ENCODE assay signal across 18 cellular contexts in the genomic region with DNA sequence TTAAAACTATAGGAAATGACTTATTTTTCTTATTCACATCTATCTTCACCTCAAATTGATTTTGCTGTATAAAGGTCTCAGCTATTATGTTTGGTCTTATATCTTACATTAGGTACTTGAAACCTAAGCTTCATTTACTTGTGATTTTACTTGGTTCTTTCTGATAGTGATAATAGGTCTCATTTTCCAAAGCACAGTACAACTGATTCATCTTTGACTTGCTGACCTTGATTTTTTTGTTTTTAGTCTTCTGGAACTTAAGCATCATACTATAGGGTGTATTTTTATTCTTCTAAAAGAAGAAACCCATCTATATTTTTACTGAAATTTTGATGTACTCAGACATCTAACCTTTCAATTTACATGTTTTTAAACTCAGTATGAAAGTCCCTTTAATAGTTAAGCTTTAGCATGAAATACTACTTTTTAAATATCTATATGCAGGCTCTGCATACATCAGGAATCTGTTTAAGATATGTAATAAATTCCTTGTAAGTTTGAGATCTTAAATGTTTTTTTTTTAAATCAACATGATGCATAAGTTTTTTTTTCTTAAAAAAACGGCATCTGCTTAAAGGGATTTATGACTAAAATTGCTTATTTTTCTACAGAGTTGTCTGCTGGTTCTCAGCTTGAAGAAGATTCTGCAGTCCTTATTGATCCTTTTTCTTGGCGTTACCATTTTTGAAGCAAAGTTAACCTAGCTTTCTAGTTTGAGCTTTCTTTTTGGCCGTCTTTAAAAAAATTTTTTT. TPM values are rescaled to one million over a fixed set of nuclear protein-coding genes. Genes with fewer than 3 reads are reported as not detected.
DNase-seq lines count a peak whose midpoint lies in the region; ATAC-seq and TF ChIP-seq lines count a peak whose summit lies in the region.
"Had no signal": no experiment of that assay in that cellular context is flagged by ENCODE, and none has a peak within 500 bp of the region (broad histone marks: within the 10 kb centered on the region; RNA-seq: fewer than 3 reads in every experiment).

No MANE protein-coding gene starts in this region.

- intact Hi-C loops in CD8-positive, alpha-beta T cell (cut with DNase I, micrococcal nuclease): no loop called here
- intact Hi-C loops in mammary epithelial cell (cut with micrococcal nuclease): no loop called here

- H3K79me2 ChIP-seq in mammary epithelial cell (ENCODE audit: insufficient read depth, low read length): peaks cover 99% of the 10 kb centered on the region

- CTCF ChIA-PET in CD8-positive, alpha-beta T cell (lab: Charles Lee): interaction anchor here (0.7 to 1.4 kb wide), 2 partner anchors 12 to 170 kb away, joined by 4 read pairs; no protein-coding TSS in a partner anchor
- CTCF ChIA-PET in WTC11 (lab: Charles Lee) (no interaction called here), mammary epithelial cell (lab: Charles Lee; ENCODE audit: low non-redundant PET) (no interaction called here)

- peaks cover 94% of the 10 kb centered on the region for H3K4me1 ChIP-seq in CD8-positive, alpha-beta T cell (ENCODE audit: insufficient read depth, low read length)
- H3K4me1 ChIP-seq in mammary epithelial cell (ENCODE audit: insufficient read depth, low read length): peaks cover 17% of the 10 kb centered on the region

- peaks cover 47% of the 10 kb centered on the region for H4K20me1 ChIP-seq in mammary epithelial cell (ENCODE audit: insufficient read depth, low read length)

- H3K4me3 ChIP-seq in CD8-positive, alpha-beta T cell (ENCODE audit: low read depth, low read length): no peak overlapping the region
- H3K4me3 ChIP-seq in mammary epithelial cell (replicated peaks in 1 of 3; ENCODE audit: insufficient read depth in 1 of 3, low read depth in 2 of 3, low read length in 3 of 3): no peak overlapping the region
- H3K4me3 ChIP-seq: ascending aorta, thoracic aorta had no signal

- POLR2A ChIA-PET in CD8-positive, alpha-beta T cell (lab: Charles Lee): interaction anchor here (0.6 to 6.1 kb wide), 5 partner anchors 13 to 56 kb away, joined by 3 to 49 read pairs (median 4); a partner anchor contains a TSS
- POLR2A ChIA-PET in WTC11 (lab: Charles Lee): interaction anchor here (0.5 to 1.1 kb wide), 3 partner anchors 13 to 1140 kb away, joined by 3 read pairs; a partner anchor contains a TSS

- no peak overlapping the region for H3K9ac ChIP-seq in mammary epithelial cell (ENCODE audit: insufficient read depth, low read length)
- H3K9ac ChIP-seq: SK-N-SH had no signal

- H3K27ac Mint-ChIP-seq in T-helper 1 cell treated with Interleukin-12 subunit alpha and Interleukin-12 subunit beta and Interleukin-4 antibody, amounts not matched to agents 30 μg/mL and 1 μg/mL, for 36 hours: peak overlapping the region; percentile 43
- H3K27ac Mint-ChIP-seq in CD8-positive, alpha-beta T cell: peak overlapping the region; percentile 25
- peak overlapping the region; percentile 85; the same call in 1 of the 2 replicates for H3K27ac Mint-ChIP-seq in WTC11

- H3K27ac ChIP-seq in CD8-positive, alpha-beta T cell (ENCODE audit: low read depth, low read length): no peak overlapping the region
- no peak overlapping the region for H3K27ac ChIP-seq in mammary epithelial cell (ENCODE audit: insufficient read depth, low read depth, low read length)
- H3K27ac ChIP-seq: 22Rv1, ascending aorta, thoracic aorta, VCaP had no signal

- peaks cover 51% of the 10 kb centered on the region for H3K4me1 Mint-ChIP-seq in T-helper 1 cell treated with Interleukin-12 subunit alpha and Interleukin-12 subunit beta and Interleukin-4 antibody, amounts not matched to agents 30 μg/mL and 1 μg/mL, for 36 hours (ENCODE audit: low read depth)
- peaks cover 89% of the 10 kb centered on the region for H3K4me1 Mint-ChIP-seq in CD8-positive, alpha-beta T cell (ENCODE audit: low read depth)
- peaks cover 81% of the 10 kb centered on the region for H3K4me1 Mint-ChIP-seq in WTC11

- ATAC-seq in CD8-positive, alpha-beta T cell: no peak
- no peak for ATAC-seq in WTC11
- no peak for ATAC-seq in GM18861 (IDR thresholded peaks at IDR 0.05; ENCODE audit: unreplicated experiment)
- ATAC-seq: esophagus mucosa had no signal

- H3K9me3 Mint-ChIP-seq in T-helper 1 cell treated with Interleukin-12 subunit alpha and Interleukin-12 subunit beta and Interleukin-4 antibody, amounts not matched to agents 30 μg/mL and 1 μg/mL, for 36 hours: no peaks in the 10 kb centered on the region
- H3K9me3 Mint-ChIP-seq in CD8-positive, alpha-beta T cell: no peaks in the 10 kb centered on the region
- no peaks in the 10 kb centered on the region for H3K9me3 Mint-ChIP-seq in WTC11

- no peaks in the 10 kb centered on the region for H3K36me3 ChIP-seq in CD8-positive, alpha-beta T cell (ENCODE audit: insufficient read depth, low read length)
- H3K36me3 ChIP-seq in mammary epithelial cell (ENCODE audit: insufficient read depth, low read length): no peaks in the 10 kb centered on the region
- H3K36me3 ChIP-seq: ascending aorta, thoracic aorta had no signal

- H2AFZ ChIP-seq in mammary epithelial cell (ENCODE audit: low read depth, low read length): no peak overlapping the region

- no peak overlapping the region for H3K4me2 ChIP-seq in mammary epithelial cell (ENCODE audit: insufficient read depth, low read depth, low read length)

- H3K36me3 Mint-ChIP-seq in T-helper 1 cell treated with Interleukin-12 subunit alpha and Interleukin-12 subunit beta and Interleukin-4 antibody, amounts not matched to agents 30 μg/mL and 1 μg/mL, for 36 hours (ENCODE audit: low read depth): peaks cover 10% of the 10 kb centered on the region
- peaks cover 27% of the 10 kb centered on the region for H3K36me3 Mint-ChIP-seq in CD8-positive, alpha-beta T cell
- H3K36me3 Mint-ChIP-seq in WTC11: peaks cover 3% of the 10 kb centered on the region; the same call in 1 of the 2 replicates

- no peaks in the 10 kb centered on the region for H3K27me3 Mint-ChIP-seq in T-helper 1 cell treated with Interleukin-12 subunit alpha and Interleukin-12 subunit beta and Interleukin-4 antibody, amounts not matched to agents 30 μg/mL and 1 μg/mL, for 36 hours (ENCODE audit: low read depth)
- no peaks in the 10 kb centered on the region for H3K27me3 Mint-ChIP-seq in CD8-positive, alpha-beta T cell (ENCODE audit: low read depth)
- H3K27me3 Mint-ChIP-seq in WTC11 (ENCODE audit: low read depth): no peaks in the 10 kb centered on the region

- no peaks in the 10 kb centered on the region for H3K9me3 ChIP-seq in CD8-positive, alpha-beta T cell (ENCODE audit: low read length)
- H3K9me3 ChIP-seq in mammary epithelial cell (replicated peaks; ENCODE audit: insufficient read depth, low read length): no peaks in the 10 kb centered on the region
- H3K9me3 ChIP-seq: ascending aorta, SK-N-SH, thoracic aorta had no signal

- H3K27me3 ChIP-seq in CD8-positive, alpha-beta T cell (ENCODE audit: insufficient read depth, low read length): no peaks in the 10 kb centered on the region
- no peaks in the 10 kb centered on the region for H3K27me3 ChIP-seq in mammary epithelial cell (ENCODE audit: insufficient read depth, low read length)
- H3K27me3 ChIP-seq: ascending aorta had no signal

- DNase-seq in T-helper 1 cell: no peak
- no peak for DNase-seq in CD8-positive, alpha-beta T cell
- DNase-seq in WTC11 (ENCODE audit: low spot score): no peak
- DNase-seq in iris pigment epithelial cell (ENCODE audit: low read depth): peak; percentile 14
- DNase-seq in mammary epithelial cell: no peak
- DNase-seq in HT-29 (ENCODE audit: low spot score): no peak
- DNase-seq: glutamatergic neuron, mesendoderm, NCI-H187 treated with DMSO at 0.1 percent for 48 hours, NCI-H524, SK-N-SH had no signal

- dilution Hi-C loops in mammary epithelial cell (cut with HindIII; ENCODE audit: low sequenced_read_pairs): no loop called here

- WGBS in mammary epithelial cell (ENCODE audit: low coverage, missing lambda C conversion rate): 81% methylated on average over 3 of the region's 3 CpGs

- in situ Hi-C loops in mammary epithelial cell (cut with MboI; ENCODE audit: low sequenced_read_pairs in 2 of 2): no loop called here

- no peak for TF ChIP-seq CTCF in CD8-positive, alpha-beta T cell (IDR thresholded peaks at IDR 0.05)
- TF ChIP-seq CTCF in WTC11 (IDR thresholded peaks at IDR 0.05) (no peak), mammary epithelial cell (conservative IDR thresholded peaks at IDR 0.05 in 1 of 2, IDR thresholded peaks at IDR 0.05 in 1 of 2; ENCODE audit: extremely low read depth in 1 of 2, insufficient read depth in 1 of 2, low read depth in 1 of 2, low read length in 2 of 2) (no peak)

- no peak overlapping the region for H3K4me3 Mint-ChIP-seq in T-helper 1 cell treated with Interleukin-12 subunit alpha and Interleukin-12 subunit beta and Interleukin-4 antibody, amounts not matched to agents 30 μg/mL and 1 μg/mL, for 36 hours
- peak overlapping the region; percentile 20 for H3K4me3 Mint-ChIP-seq in CD8-positive, alpha-beta T cell
- no peak overlapping the region for H3K4me3 Mint-ChIP-seq in WTC11

- BruUV-seq in mammary epithelial cell (replicated peaks; lab: Mats Ljungman, UMichigan): no TSS peak

TF ChIP-seq in WTC11, 78 proteins besides CTCF, POLR2A, EP300 and RAD21 (continues in another document):
- TF ChIP-seq, protein P1, sequence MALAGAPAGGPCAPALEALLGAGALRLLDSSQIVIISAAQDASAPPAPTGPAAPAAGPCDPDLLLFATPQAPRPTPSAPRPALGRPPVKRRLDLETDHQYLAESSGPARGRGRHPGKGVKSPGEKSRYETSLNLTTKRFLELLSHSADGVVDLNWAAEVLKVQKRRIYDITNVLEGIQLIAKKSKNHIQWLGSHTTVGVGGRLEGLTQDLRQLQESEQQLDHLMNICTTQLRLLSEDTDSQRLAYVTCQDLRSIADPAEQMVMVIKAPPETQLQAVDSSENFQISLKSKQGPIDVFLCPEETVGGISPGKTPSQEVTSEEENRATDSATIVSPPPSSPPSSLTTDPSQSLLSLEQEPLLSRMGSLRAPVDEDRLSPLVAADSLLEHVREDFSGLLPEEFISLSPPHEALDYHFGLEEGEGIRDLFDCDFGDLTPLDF (CRISPR knock-in tag; IDR thresholded peaks at IDR 0.05): no peak
- TF ChIP-seq OVOL2 (CRISPR knock-in tag; IDR thresholded peaks at IDR 0.05; ENCODE audit: borderline replicate concordance) (no peak), RELA (CRISPR knock-in tag; IDR thresholded peaks at IDR 0.05; ENCODE audit: borderline replicate concordance) (no peak)
- TF ChIP-seq, protein P2, sequence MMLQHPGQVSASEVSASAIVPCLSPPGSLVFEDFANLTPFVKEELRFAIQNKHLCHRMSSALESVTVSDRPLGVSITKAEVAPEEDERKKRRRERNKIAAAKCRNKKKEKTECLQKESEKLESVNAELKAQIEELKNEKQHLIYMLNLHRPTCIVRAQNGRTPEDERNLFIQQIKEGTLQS (CRISPR knock-in tag; conservative IDR thresholded peaks at IDR 0.05): no peak

RNA-seq across cellular contexts. Expression of a gene that starts 13.3 kb away (rescaled TPM):
- total RNA-seq in CD8-positive, alpha-beta T cell: 100 to 1,000 TPM; 420 to 430 TPM
- total RNA-seq in WTC11 (2021) (228 to 290 TPM (median 233 TPM) in 3 replicates), mammary epithelial cell (100 to 1,000 TPM; 118 to 185 TPM)
- polyA plus RNA-seq in mammary epithelial cell: 62.8 TPM
- polyA minus RNA-seq in mammary epithelial cell: 219 TPM
- 179 and 199 TPM in 2 replicates for total RNA-seq in HT-29 (2014; rRNA removed; shearing (Covaris generic))

RNA-seq across cellular contexts. Expression of a gene that starts 34.9 kb away (rescaled TPM):
- total RNA-seq in CD8-positive, alpha-beta T cell: 100 to 1,000 TPM; 173 to 179 TPM
- 122 to 126 TPM (median 126 TPM) in 3 replicates for total RNA-seq in WTC11 (2021)
- 10 to 100 TPM; 38.0 to 43.6 TPM for total RNA-seq in mammary epithelial cell
- 37.5 TPM for polyA plus RNA-seq in mammary epithelial cell
- polyA minus RNA-seq in mammary epithelial cell: 22.4 TPM
- 28.5 and 29.4 TPM in 2 replicates for total RNA-seq in HT-29 (2014; rRNA removed; shearing (Covaris generic))

Comparison
In these comparisons a context has a peak if more than half of its experiments do, and no peak if none do; other contexts are left out.
1. H3K27ac Mint-ChIP-seq: peak in every context shown above with its lines; median percentile 85 in WTC11; 43 in T-helper 1 cell treated with Interleukin-12 subunit alpha and Interleukin-12 subunit beta and Interleukin-4 antibody, amounts not matched to agents 30 μg/mL and 1 μg/mL, for 36 hours; 25 in CD8-positive, alpha-beta T cell.